ENCODE assay signal across 1 cellular context in genomic region chr17:15446036-15446435, GRCh38.
TF ChIP-seq lines count a peak whose summit lies in the region.

No MANE protein-coding gene starts in this region.

TF ChIP-seq in HEK293T, 16 proteins besides CTCF, POLR2A, EP300 and RAD21 (continued from another document):
- no peak for TF ChIP-seq SUZ12 (IDR thresholded peaks at IDR 0.05)
- TF ChIP-seq HDGF (IDR thresholded peaks at IDR 0.05; ENCODE audit: borderline replicate concordance) = no peak
- TF ChIP-seq ZNF384 (IDR thresholded peaks at IDR 0.05) = no peak
- TF ChIP-seq ELF4 (IDR thresholded peaks at IDR 0.05) = no peak
- TF ChIP-seq FOXA1 (IDR thresholded peaks at IDR 0.05) = no peak
- TF ChIP-seq ARNT (IDR thresholded peaks at IDR 0.05) = no peak
